In genomic region chr4:27048350-27049100, GRCh38 we compare ENCODE assay signal across 8 cellular contexts.
DNase-seq lines count a peak whose midpoint lies in the region; ATAC-seq, FAIRE-seq and TF ChIP-seq lines count a peak whose summit lies in the region.

No MANE protein-coding gene starts in this region.

- H3K4me3 Mint-ChIP-seq in astrocyte (ENCODE audit: unreplicated experiment), result no peak overlapping the region

- H3K4me2 ChIP-seq in astrocyte (ENCODE audit: low read length), result peak overlapping the region; percentile 81

- peak overlapping the region; percentile 28 for H3K9ac ChIP-seq in astrocyte (ENCODE audit: low read length)

- H3K4me1 ChIP-seq in astrocyte (ENCODE audit: insufficient read depth, low read length) (peaks cover 4% of the 10 kb centered on the region), thymus (ENCODE audit: control insufficient read depth, insufficient read depth, low read length) (no peaks in the 10 kb centered on the region)

- TF ChIP-seq CTCF in AG04449 (IDR thresholded peaks at IDR 0.05; ENCODE audit: insufficient read depth, low read length, missing control alignments) (peak; percentile 29), GM12865 (IDR thresholded peaks at IDR 0.05; ENCODE audit: insufficient read depth, low read depth, low read length, missing control alignments) (peak; percentile 31), astrocyte (IDR thresholded peaks at IDR 0.05; ENCODE audit: insufficient read depth, low read depth, low read length) (peak; percentile 73)

- POLR2A ChIA-PET in AG04449 (lab: Yijun Ruan, JAX), result no interaction called here

- DNase-seq in AG04449 (ENCODE audit: low read depth, low spot score), result no peak
- DNase-seq in GM12865 (ENCODE audit: low read depth), result peak; percentile 9
- DNase-seq in NCI-H1694 treated with DMSO at 0.1 percent for 48 hours (lab: John Stamatoyannopoulos, UW), result peak; percentile 52
- DNase-seq in astrocyte (ENCODE audit: low read depth), result peak; percentile 22
- peak; percentile 36 for DNase-seq in kidney tubule cell (ENCODE audit: low spot score)
- no peak for DNase-seq in UCSD-AML1 (lab: John Stamatoyannopoulos, UW; ENCODE audit: unreplicated experiment)

- 20% methylated on average over 17 of the region's 17 CpGs for WGBS in thymus

- H3K9me3 ChIP-seq in astrocyte (ENCODE audit: insufficient read depth, low read depth, low read length) (no peaks in the 10 kb centered on the region), thymus (ENCODE audit: control insufficient read depth) (no peaks in the 10 kb centered on the region)

- H4K20me1 ChIP-seq in astrocyte (ENCODE audit: insufficient read depth, low read length), result no peaks in the 10 kb centered on the region

- peak overlapping the region; percentile 25 for H2AFZ ChIP-seq in astrocyte (ENCODE audit: low read depth, low read length)

- ATAC-seq in GM18870 (IDR thresholded peaks at IDR 0.05; ENCODE audit: unreplicated experiment), result no peak

- peaks cover 3% of the 10 kb centered on the region for H3K9me3 Mint-ChIP-seq in astrocyte (ENCODE audit: unreplicated experiment)

- H3K27ac ChIP-seq in astrocyte (ENCODE audit: low read depth, low read length) (no peak overlapping the region), thymus (ENCODE audit: low read depth) (no peak overlapping the region)

- H3K36me3 ChIP-seq in astrocyte (ENCODE audit: insufficient read depth, low read length), result no peaks in the 10 kb centered on the region
- H3K36me3 ChIP-seq in thymus (ENCODE audit: control insufficient read depth, insufficient read depth), result no peaks in the 10 kb centered on the region

- H3K79me2 ChIP-seq in astrocyte (ENCODE audit: insufficient read depth, low read length), result no peaks in the 10 kb centered on the region

- FAIRE-seq in astrocyte (lab: Jason Lieb, UNC), result no peak

- H3K27ac Mint-ChIP-seq in astrocyte (ENCODE audit: unreplicated experiment), result no peak overlapping the region

- H3K27me3 ChIP-seq in astrocyte (ENCODE audit: insufficient read depth, low read length) (peaks cover 18% of the 10 kb centered on the region), thymus (ENCODE audit: control insufficient read depth, insufficient read depth) (peaks cover 3% of the 10 kb centered on the region)

- H3K4me3 ChIP-seq in AG04449 (ENCODE audit: low read depth, low read length) (peak overlapping the region; percentile 48), GM12865 (ENCODE audit: low read depth, low read length) (no peak overlapping the region), astrocyte (ENCODE audit: insufficient read depth, low read depth, low read length) (peak overlapping the region; percentile 54), thymus (ENCODE audit: low read length) (peak overlapping the region; percentile 6)

- CTCF ChIA-PET in AG04449 (lab: Yijun Ruan, JAX), result interaction anchor here (0.6 to 3.1 kb wide), 14 partner anchors 8 to 636 kb away, joined by 3 to 29 read pairs (median 4); no protein-coding TSS in a partner anchor

- no peaks in the 10 kb centered on the region for H3K36me3 Mint-ChIP-seq in astrocyte (ENCODE audit: low read depth, unreplicated experiment)

- no peaks in the 10 kb centered on the region for H3K27me3 Mint-ChIP-seq in astrocyte (ENCODE audit: low read depth, unreplicated experiment)

- peaks cover 2% of the 10 kb centered on the region for H3K4me1 Mint-ChIP-seq in astrocyte (ENCODE audit: low read depth, unreplicated experiment)

Comparison
In these comparisons a context has a peak if more than half of its experiments do, and no peak if none do; other contexts are left out.
1. DNase-seq: peak in GM12865 (single experiment), NCI-H1694 treated with DMSO at 0.1 percent for 48 hours (single experiment), astrocyte (single experiment) and kidney tubule cell (single experiment); none in AG04449 (single experiment) and UCSD-AML1 (single experiment).
2. Peak in every context shown above with its lines, with median percentiles within 50 percentile points of each other: CTCF ChIP-seq.